In genomic region chr17:63040816-63041215, GRCh38 we compare ENCODE assay signal across 10 cellular contexts.
DNase-seq lines count a peak whose midpoint lies in the region; ATAC-seq and TF ChIP-seq lines count a peak whose summit lies in the region.
"Had no signal": no experiment of that assay in that cellular context is flagged by ENCODE, and none has a peak within 500 bp of the region (broad histone marks: within the 10 kb centered on the region; RNA-seq: fewer than 3 reads in every experiment).

No MANE protein-coding gene starts in this region.

- no peak overlapping the region for H2AK5ac ChIP-seq in mesenchymal stem cell (ENCODE audit: low read length, severe bottlenecking)

- H3K9me3 Mint-ChIP-seq in GM23338, result no peaks in the 10 kb centered on the region

- no peak overlapping the region for H2AFZ ChIP-seq in mesenchymal stem cell (ENCODE audit: low read depth, low read length)
- no peak overlapping the region for H2AFZ ChIP-seq in GM23338

- H3K23ac ChIP-seq in mesenchymal stem cell (ENCODE audit: low read length in 2 of 2), result no peak overlapping the region

- H3F3A ChIP-seq in GM23338 (replicated peaks; ENCODE audit: low read depth), result no peaks in the 10 kb centered on the region

- H3K9ac ChIP-seq in mesenchymal stem cell (ENCODE audit: low read length), result peak overlapping the region; percentile 43

- DNase-seq in Ammon's horn (ENCODE audit: low spot score) (peak; percentile 6), HAP-1 (ENCODE audit: low spot score in 2 of 2) (peak; percentile 23 to 39), RPMI8226 (peak; percentile 15), mesenchymal stem cell (no peak), NCI-H2081 treated with DMSO at 0.1 percent for 48 hours (lab: John Stamatoyannopoulos, UW) (no peak), coronary artery (ENCODE audit: low spot score) (no peak), AG20443 (ENCODE audit: low spot score) (no peak), GM23338 (ENCODE audit: low spot score) (no peak)
- DNase-seq: Peyer's patch, SIG-M5 had no signal

- no peaks in the 10 kb centered on the region for H3K36me3 Mint-ChIP-seq in GM23338 (ENCODE audit: low read depth)

- no peaks in the 10 kb centered on the region for H3K79me2 ChIP-seq in GM23338 (replicated peaks; ENCODE audit: insufficient read depth)

- H3K36me3 ChIP-seq in HAP-1 (replicated peaks) (no peaks in the 10 kb centered on the region), mesenchymal stem cell (ENCODE audit: control insufficient read depth in 1 of 2, insufficient read depth in 2 of 2, low read depth in 1 of 2, low read length in 2 of 2) (no peaks in the 10 kb centered on the region), GM23338 (ENCODE audit: insufficient read depth) (no peaks in the 10 kb centered on the region)
- H3K36me3 ChIP-seq: Peyer's patch had no signal

- H3K9me3 ChIP-seq in HAP-1, result no peaks in the 10 kb centered on the region
- H3K9me3 ChIP-seq in mesenchymal stem cell (ENCODE audit: control insufficient read depth, low read length), result no peaks in the 10 kb centered on the region
- H3K9me3 ChIP-seq: Peyer's patch had no signal

- H3K79me1 ChIP-seq in mesenchymal stem cell (replicated peaks; ENCODE audit: low read length, poor library complexity, severe bottlenecking), result peaks cover 6% of the 10 kb centered on the region

- no peak for ATAC-seq in GM23338

- no peak overlapping the region for H2BK120ac ChIP-seq in mesenchymal stem cell (ENCODE audit: low read depth, low read length)

- H3K4me2 ChIP-seq in mesenchymal stem cell (ENCODE audit: low read length, poor library complexity, severe bottlenecking) (no peak overlapping the region), GM23338 (no peak overlapping the region)

- H3K27me3 ChIP-seq in HAP-1 (ENCODE audit: low read depth), result no peaks in the 10 kb centered on the region
- no peaks in the 10 kb centered on the region for H3K27me3 ChIP-seq in mesenchymal stem cell (ENCODE audit: control insufficient read depth in 1 of 2, insufficient read depth in 1 of 2, low read length in 2 of 2)
- H3K27me3 ChIP-seq in GM23338 (ENCODE audit: insufficient read depth), result no peaks in the 10 kb centered on the region
- H3K27me3 ChIP-seq: Peyer's patch had no signal

- H3K4ac ChIP-seq in mesenchymal stem cell (ENCODE audit: low read depth in 1 of 2, low read length in 2 of 2), result no peak overlapping the region

- no peak overlapping the region for H2BK15ac ChIP-seq in mesenchymal stem cell (ENCODE audit: low read depth, poor library complexity, severe bottlenecking)

- no peak overlapping the region for H4K91ac ChIP-seq in mesenchymal stem cell (ENCODE audit: low read length)

- H3K27me3 Mint-ChIP-seq in GM23338 (ENCODE audit: insufficient read depth, low read depth, poor library complexity), result no peaks in the 10 kb centered on the region

- no peaks in the 10 kb centered on the region for H3K9me2 ChIP-seq in GM23338 (ENCODE audit: insufficient read depth)

- in situ Hi-C loops in HAP-1 (cut with MboI; ENCODE audit: low sequenced_read_pairs), result no loop called here

- no peak overlapping the region for H3K18ac ChIP-seq in mesenchymal stem cell (ENCODE audit: low read depth in 1 of 2, low read length in 2 of 2)

- no peak overlapping the region for H2BK12ac ChIP-seq in mesenchymal stem cell (ENCODE audit: low read length in 2 of 2)

- no peak overlapping the region for H3K4me3 Mint-ChIP-seq in GM23338

- H4K8ac ChIP-seq in mesenchymal stem cell (ENCODE audit: low read length), result no peak overlapping the region

- no peak overlapping the region for H3K14ac ChIP-seq in mesenchymal stem cell (ENCODE audit: low read length in 2 of 2)

- H3K4me3 ChIP-seq in HAP-1, result no peak overlapping the region
- H3K4me3 ChIP-seq in mesenchymal stem cell (ENCODE audit: insufficient read depth in 1 of 2, low read depth in 1 of 2, low read length in 2 of 2), result no peak overlapping the region
- H3K4me3 ChIP-seq in coronary artery, result no peak overlapping the region
- no peak overlapping the region for H3K4me3 ChIP-seq in GM23338
- H3K4me3 ChIP-seq: Peyer's patch had no signal

- no peak overlapping the region for H3K27ac Mint-ChIP-seq in GM23338

- no peak overlapping the region for H3K27ac ChIP-seq in mesenchymal stem cell (ENCODE audit: low read length, poor library complexity, severe bottlenecking)
- H3K27ac ChIP-seq in coronary artery, result no peak overlapping the region
- no peak overlapping the region for H3K27ac ChIP-seq in GM23338 (ENCODE audit: low read depth)
- H3K27ac ChIP-seq: Peyer's patch had no signal

- H4K20me1 ChIP-seq in GM23338 (replicated peaks; ENCODE audit: insufficient read depth), result no peaks in the 10 kb centered on the region

- H2BK5ac ChIP-seq in mesenchymal stem cell (ENCODE audit: low read depth, low read length, poor library complexity, severe bottlenecking), result no peak overlapping the region

- TF ChIP-seq CTCF in coronary artery (IDR thresholded peaks at IDR 0.05) (no peak), GM23338 (conservative IDR thresholded peaks at IDR 0.05; ENCODE audit: low read depth in 2 of 2) (no peak)

- H3K4me1 ChIP-seq in HAP-1 (peaks cover 77% of the 10 kb centered on the region), mesenchymal stem cell (ENCODE audit: control insufficient read depth, insufficient read depth, low read depth, low read length) (no peaks in the 10 kb centered on the region), GM23338 (ENCODE audit: insufficient read depth) (peaks cover 30% of the 10 kb centered on the region)
- H3K4me1 ChIP-seq: Peyer's patch had no signal

- H3K4me1 Mint-ChIP-seq in GM23338, result peaks cover 34% of the 10 kb centered on the region

TF ChIP-seq in GM23338, 12 proteins besides CTCF, POLR2A, EP300 and RAD21 (continues in another document):
- TF ChIP-seq ZNF331 (CRISPR knock-in tag; IDR thresholded peaks at IDR 0.05; ENCODE audit: low read depth), result no peak
- TF ChIP-seq POLR2AphosphoS5 (IDR thresholded peaks at IDR 0.05; ENCODE audit: low read depth), result no peak
- no peak for TF ChIP-seq ETS1 (IDR thresholded peaks at IDR 0.05)
- TF ChIP-seq STAT1 (IDR thresholded peaks at IDR 0.05; ENCODE audit: unreplicated experiment), result no peak

Comparison
In these comparisons a context has a peak if more than half of its experiments do, and no peak if none do; other contexts are left out.
1. DNase-seq: peak in Ammon's horn (single experiment), HAP-1 (2 of 2) and RPMI8226 (single experiment); none in mesenchymal stem cell (single experiment), NCI-H2081 treated with DMSO at 0.1 percent for 48 hours (single experiment), coronary artery (single experiment), AG20443 (single experiment) and GM23338 (single experiment).